In the genomic region with DNA sequence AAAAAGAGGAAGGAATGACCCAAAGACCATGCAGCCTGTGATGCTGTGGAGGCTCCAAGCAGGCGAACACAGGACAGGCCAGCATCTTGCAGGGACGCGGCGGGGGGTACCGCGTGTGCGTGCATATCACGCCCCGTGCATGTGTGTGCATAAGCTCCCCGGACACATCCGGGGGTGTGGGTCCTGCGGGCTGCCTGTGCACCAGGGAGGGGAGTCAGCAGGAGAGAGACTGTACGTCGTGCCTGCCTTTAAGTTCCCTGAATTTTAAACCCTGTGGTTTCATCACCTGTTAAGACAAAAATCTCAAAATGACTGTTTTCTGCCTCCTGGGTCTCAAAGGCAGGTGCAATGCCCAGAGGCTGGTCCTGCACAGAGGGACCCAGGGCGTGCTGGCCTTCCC, we compare ENCODE assay signal across 1 cellular context.
TF ChIP-seq lines count a peak whose summit lies in the region.

No MANE protein-coding gene starts in this region.

TF ChIP-seq in HepG2, 621 proteins besides CTCF, POLR2A, EP300 and RAD21:
- TF ChIP-seq RARG (CRISPR knock-in tag; IDR thresholded peaks at IDR 0.05; ENCODE audit: low read depth) (no peak), AGO2 (optimal IDR thresholded peaks at IDR 0.05; ENCODE audit: low read depth, low read length) (peak; percentile 10), SP2 (CRISPR knock-in tag; IDR thresholded peaks at IDR 0.05) (no peak)
